6 cellular contexts compared by ENCODE assay signal in the genomic region with DNA sequence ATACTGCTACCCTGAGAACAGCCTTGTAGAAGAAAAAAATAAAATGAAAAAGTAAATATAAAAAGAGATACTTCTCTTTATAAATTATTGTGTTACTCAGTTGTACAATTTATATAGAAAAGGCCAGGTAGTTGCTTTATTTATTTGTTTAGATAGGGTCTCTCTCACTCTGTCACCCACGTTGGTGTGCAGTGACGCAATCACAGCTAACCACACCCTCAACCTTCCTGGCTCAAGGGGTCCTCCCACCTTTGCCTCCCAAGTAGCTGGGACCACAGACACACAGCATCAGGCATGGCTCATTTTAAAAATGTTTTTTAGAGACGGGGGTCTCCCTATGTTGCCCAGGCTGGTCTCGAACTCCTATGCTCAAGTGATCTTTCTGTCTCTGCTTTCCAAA.
"Had no signal": no experiment of that assay in that cellular context is flagged by ENCODE, and none has a peak within 500 bp of the region (broad histone marks: within the 10 kb centered on the region; RNA-seq: fewer than 3 reads in every experiment).

No MANE protein-coding gene starts in this region.

- ATAC-seq: GM23338, HCT116 had no signal

- H3K4me2 ChIP-seq: GM23338 had no signal

- DNase-seq: H7, KG1 had no signal

- H3K36me3 ChIP-seq: HAP-1 had no signal

- FAIRE-seq: HTR-8/SVneo had no signal

- H3K4me3 ChIP-seq: GM23338, HAP-1 had no signal

- H2AFZ ChIP-seq: GM23338 had no signal

- H3K4me1 ChIP-seq: HAP-1 had no signal

- H3K4me3 Mint-ChIP-seq: GM23338 had no signal

- H3K9me3 Mint-ChIP-seq: GM23338 had no signal

- H3K27ac Mint-ChIP-seq: GM23338 had no signal

- H3K9me3 ChIP-seq: HAP-1 had no signal
